In genomic region chr5:8857051-8857450, GRCh38 we compare ENCODE assay signal across 24 cellular contexts.
"Had no signal": no experiment of that assay in that cellular context is flagged by ENCODE, and none has a peak within 500 bp of the region (broad histone marks: within the 10 kb centered on the region; RNA-seq: fewer than 3 reads in every experiment).

No MANE protein-coding gene starts in this region.

- H2AFZ ChIP-seq: hepatocyte had no signal

- H3K4me1 ChIP-seq: adrenal gland, body of pancreas, esophagus squamous epithelium, gastroesophageal sphincter, right lobe of liver, testis, transverse colon had no signal

- H3K9me3 ChIP-seq: adrenal gland, body of pancreas, esophagus squamous epithelium, gastroesophageal sphincter, mucosa of descending colon, right lobe of liver, testis, transverse colon had no signal

- DNase-seq: activated CD4-positive, alpha-beta T cell treated with anti-CD3 and anti-CD28 coated beads for 36 hours; activated CD4-positive, alpha-beta T cell treated with anti-CD3 and anti-CD28 coated beads, Interleukin-2, amount 50 U/mL, for 4 hours; activated CD4-positive, CD25-positive, alpha-beta regulatory T cell; activated effector memory CD4-positive, alpha-beta T cell treated with Interleukin-2 at 50 U/mL for 16 hours; activated naive CD4-positive, alpha-beta T cell treated with Interleukin-2 at 50 U/mL for 16 hours; adrenal gland; aorta; body of pancreas; dermis blood vessel endothelial cell; effector CD4-positive, alpha-beta T cell; esophagus squamous epithelium; islet precursor cell; left cardiac atrium; left ventricle myocardium superior; mucosa of descending colon; right lobe of liver; stimulated activated CD4-positive, alpha-beta T cell treated with anti-CD3 and anti-CD28 coated beads, Interleukin-12 subunit alpha, Interleukin-12 subunit beta, amount 100 ng/mL, for 4 hours; stimulated activated CD4-positive, alpha-beta T cell treated with anti-CD3 and anti-CD28 coated beads, Interleukin-4, amount 100 ng/mL, for 1 hour; stimulated activated naive CD8-positive, alpha-beta T cell treated with anti-CD3 and anti-CD28 coated beads, Interleukin-15, Interleukin-2, amounts not matched to agents 100 U/mL and 50 U/mL, for 24 hours; testis; transverse colon had no signal

- H3K4me3 ChIP-seq: adrenal gland, body of pancreas, esophagus squamous epithelium, gastroesophageal sphincter, hepatocyte, mucosa of descending colon, right lobe of liver, testis, transverse colon had no signal

- H3K36me3 ChIP-seq: adrenal gland, esophagus squamous epithelium, gastroesophageal sphincter, right lobe of liver, transverse colon had no signal

- ATAC-seq: activated CD4-positive, alpha-beta T cell treated with anti-CD3 and anti-CD28 coated beads for 36 hours; body of pancreas; gastroesophageal sphincter; left cardiac atrium; left ventricle myocardium superior; mucosa of descending colon; right lobe of liver; stimulated activated naive CD8-positive, alpha-beta T cell treated with anti-CD3 and anti-CD28 coated beads, Interleukin-15, Interleukin-2, amounts not matched to agents 100 U/mL and 50 U/mL, for 24 hours had no signal

- H3K4me2 ChIP-seq: hepatocyte had no signal

- H3K27ac ChIP-seq: adrenal gland, body of pancreas, epithelial cell of prostate, esophagus squamous epithelium, gastroesophageal sphincter, hepatocyte, right lobe of liver, testis, transverse colon had no signal

- H3K27me3 ChIP-seq: adrenal gland, body of pancreas, esophagus squamous epithelium, gastroesophageal sphincter, hepatocyte, right lobe of liver, testis, transverse colon had no signal

- H3K79me2 ChIP-seq: hepatocyte had no signal
